11 cellular contexts compared by ENCODE assay signal in genomic region chr2:36951574-36951973, GRCh38. TPM values are rescaled to one million over a fixed set of nuclear protein-coding genes. Genes with fewer than 3 reads are reported as not detected.
DNase-seq lines count a peak whose midpoint lies in the region; ATAC-seq and TF ChIP-seq lines count a peak whose summit lies in the region.
"Had no signal": no experiment of that assay in that cellular context is flagged by ENCODE, and none has a peak within 500 bp of the region (broad histone marks: within the 10 kb centered on the region; RNA-seq: fewer than 3 reads in every experiment).

No MANE protein-coding gene starts in this region.

- TF ChIP-seq CTCF in NB4 (IDR thresholded peaks at IDR 0.05; ENCODE audit: low read depth, low read length) (no peak), choroid plexus epithelial cell (conservative IDR thresholded peaks at IDR 0.05; ENCODE audit: low read depth, low read length) (no peak)

- no peak for TF ChIP-seq POLR2A in NB4 (IDR thresholded peaks at IDR 0.05; ENCODE audit: extremely low read depth, insufficient read length)

- H3K4me3 ChIP-seq in NB4 (ENCODE audit: low read depth, low read length) (no peak overlapping the region), choroid plexus epithelial cell (ENCODE audit: low read depth, low read length) (no peak overlapping the region), mesodermal cell (ENCODE audit: extremely low read depth, insufficient read depth, low read length, poor library complexity, severe bottlenecking) (no peak overlapping the region)

- DNase-seq in Daoy (ENCODE audit: low read depth) = peak; percentile 38
- peak; percentile 19 for DNase-seq in NB4 (ENCODE audit: low read depth)
- peak; percentile 47 for DNase-seq in choroid plexus epithelial cell (ENCODE audit: low read depth)
- DNase-seq in AML-193 (lab: John Stamatoyannopoulos, UW) = no peak
- no peak for DNase-seq in OCI-M1 (lab: John Stamatoyannopoulos, UW)
- DNase-seq: activated CD4-positive, alpha-beta T cell treated with anti-CD3 and anti-CD28 coated beads for 1 hour; mesendoderm; NCI-H1105 had no signal

- H3K36me3 ChIP-seq in mesodermal cell (ENCODE audit: control insufficient read depth, insufficient read depth, low read length) = peaks cover 6% of the 10 kb centered on the region

- no peak for ATAC-seq in HG02885 (IDR thresholded peaks at IDR 0.05; ENCODE audit: poor library complexity, unreplicated experiment)
- ATAC-seq in GM18907 (IDR thresholded peaks at IDR 0.05; ENCODE audit: unreplicated experiment) = no peak

- H3K4me1 ChIP-seq in mesodermal cell (ENCODE audit: control insufficient read depth, insufficient read depth, low read length, poor library complexity, severe bottlenecking) = peaks cover 17% of the 10 kb centered on the region

- WGBS in mesodermal cell (ENCODE audit: insufficient coverage in 2 of 2), 2 experiments = 61 to 83% methylated on average over 2 to 7 of the region's 7 CpGs

- peak overlapping the region; percentile 49 for H3K27ac ChIP-seq in mesodermal cell (ENCODE audit: low read depth, low read length, severe bottlenecking)

- no peaks in the 10 kb centered on the region for H3K9me3 ChIP-seq in mesodermal cell (ENCODE audit: control insufficient read depth, low read length)

RNA-seq across cellular contexts. Expression of gene STRN, which starts 14.8 kb away (rescaled TPM):
- total RNA-seq in Daoy (2014; rRNA removed; shearing (Covaris generic)) = 12.1 and 15.2 TPM in 2 replicates
- polyA plus RNA-seq in mesodermal cell (2013, experiment 1 of 2) = 18.8 TPM
- 18.3 TPM for polyA plus RNA-seq in mesodermal cell (2013, experiment 2 of 2)

Comparison
In these comparisons a context has a peak if more than half of its experiments do, and no peak if none do; other contexts are left out.
1. DNase-seq: peak in Daoy (single experiment), NB4 (single experiment) and choroid plexus epithelial cell (single experiment); none in AML-193 (0 of 2) and OCI-M1 (single experiment).